ENCODE assay signal across 1 cellular context in the genomic region with DNA sequence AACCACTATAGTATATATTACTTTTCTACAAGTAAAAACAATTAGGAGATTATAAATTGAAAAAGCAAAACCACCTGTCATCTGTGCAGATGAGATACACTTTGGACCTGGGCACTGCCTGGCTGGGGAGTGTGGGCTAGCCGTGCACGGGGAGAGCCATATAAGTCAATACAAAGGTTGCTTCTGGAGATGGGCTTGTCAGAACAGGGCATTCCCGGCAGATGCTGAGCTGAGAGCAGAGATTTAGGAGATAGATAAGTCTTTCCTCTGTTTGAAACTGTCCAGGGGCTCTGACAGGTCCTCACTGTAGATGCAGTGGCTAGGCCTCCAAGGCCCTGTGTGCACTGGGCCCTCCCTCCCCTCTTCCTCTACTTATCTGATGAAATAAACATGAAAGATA.
TF ChIP-seq lines count a peak whose summit lies in the region.

No MANE protein-coding gene starts in this region.

TF ChIP-seq in K562, 482 proteins besides CTCF, POLR2A, EP300 and RAD21 (continued from another document):
- TF ChIP-seq, protein P1, sequence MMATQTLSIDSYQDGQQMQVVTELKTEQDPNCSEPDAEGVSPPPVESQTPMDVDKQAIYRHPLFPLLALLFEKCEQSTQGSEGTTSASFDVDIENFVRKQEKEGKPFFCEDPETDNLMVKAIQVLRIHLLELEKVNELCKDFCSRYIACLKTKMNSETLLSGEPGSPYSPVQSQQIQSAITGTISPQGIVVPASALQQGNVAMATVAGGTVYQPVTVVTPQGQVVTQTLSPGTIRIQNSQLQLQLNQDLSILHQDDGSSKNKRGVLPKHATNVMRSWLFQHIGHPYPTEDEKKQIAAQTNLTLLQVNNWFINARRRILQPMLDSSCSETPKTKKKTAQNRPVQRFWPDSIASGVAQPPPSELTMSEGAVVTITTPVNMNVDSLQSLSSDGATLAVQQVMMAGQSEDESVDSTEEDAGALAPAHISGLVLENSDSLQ (IDR thresholded peaks at IDR 0.05): 0 out of 2 replicates have a peak, but pooled peaks have one; percentile 5
- peak; percentile 57; the same call in 1 of the 2 replicates for TF ChIP-seq CTBP1 (IDR thresholded peaks at IDR 0.05; ENCODE audit: borderline replicate concordance)
- TF ChIP-seq CXXC5 (CRISPR knock-in tag; IDR thresholded peaks at IDR 0.05): 0 out of 2 replicates have a peak, but pooled peaks have one; percentile 8
TF ChIP-seq in K562: peak in this region for 5.
